ENCODE assay signal across 7 cellular contexts in the genomic region with DNA sequence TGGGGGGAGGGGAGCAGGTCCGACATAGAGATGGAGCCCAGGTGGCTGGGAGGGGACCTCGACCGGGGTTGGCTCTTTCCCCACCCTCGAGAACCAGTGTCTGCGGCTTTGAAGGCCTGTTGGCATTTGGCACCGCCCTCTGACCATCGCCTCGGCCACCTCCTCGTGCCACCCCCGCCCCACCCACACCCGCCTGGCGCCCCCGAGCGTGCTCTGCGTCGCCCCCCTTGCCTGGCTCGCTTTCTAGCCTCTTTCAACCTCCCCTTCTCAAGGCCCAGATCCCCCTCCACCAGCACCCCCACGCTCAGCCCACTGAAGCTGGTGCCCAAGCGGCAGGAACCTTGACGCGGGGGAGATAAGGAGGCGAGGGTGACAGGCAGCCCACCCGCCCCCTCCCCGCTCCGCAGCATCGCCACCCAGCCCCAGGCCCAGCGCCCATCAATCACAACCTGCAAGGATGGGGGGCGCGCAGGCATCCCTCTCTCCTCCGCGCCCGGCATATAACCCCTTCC. TPM values are rescaled to one million over a fixed set of nuclear protein-coding genes. Genes with fewer than 3 reads are reported as not detected.
DNase-seq lines count a peak whose midpoint lies in the region; ATAC-seq, FAIRE-seq and TF ChIP-seq lines count a peak whose summit lies in the region.

No MANE protein-coding gene starts in this region.

- no peak for TF ChIP-seq POLR2A in GM12878 (IDR thresholded peaks at IDR 0.05; ENCODE audit: low read depth, low read length)
- no peak for TF ChIP-seq POLR2A in transverse colon (IDR thresholded peaks at IDR 0.05)

- H3K36me3 ChIP-seq in GM12878 (ENCODE audit: control insufficient read depth in 2 of 2, insufficient read depth in 2 of 2, low read length in 1 of 2) (peaks cover 1 to 7% of the 10 kb centered on the region in 2 experiments; a peak in 2 of 4 replicates), left lung (peaks cover 0 to 30% of the 10 kb centered on the region in 2 donors), transverse colon (peaks cover 0 to 7% (median 2%) of the 10 kb centered on the region in 4 donors)

- H3K27ac ChIP-seq in GM12878 (ENCODE audit: control insufficient read depth, insufficient read depth) (peak overlapping the region; percentile 46), left lung (peak overlapping the region; percentile 66 to 77), transverse colon (peak overlapping the region; percentile 77 to 98 (median 96))

- peak overlapping the region; percentile 69 for H3K9ac ChIP-seq in GM12878 (ENCODE audit: control insufficient read depth, insufficient read depth, low read length)

- intact Hi-C loops in GM12878 (cut with micrococcal nuclease; ENCODE audit: unreplicated experiment), result no loop called here
- intact Hi-C loops in left lung (cut with DNase I), result no loop called here
- intact Hi-C loops in transverse colon (cut with DNase I; ENCODE audit: low total_unique reads), result no loop called here

- TF ChIP-seq EP300 in GM12878 (IDR thresholded peaks at IDR 0.05; ENCODE audit: borderline replicate concordance in 1 of 2, control insufficient read depth in 1 of 2, low read depth in 2 of 2, low read length in 2 of 2) (no peak), transverse colon (IDR thresholded peaks at IDR 0.05; ENCODE audit: low read depth) (no peak)

- no peak for FAIRE-seq in GM12878 (lab: Jason Lieb, UNC)

- in situ Hi-C loops in GM12878 (cut with MboI) (no loop called here), transverse colon (cut with MboI; ENCODE audit: low pct_ligation_motif_present in 1 of 4, low pct_unique_long_range_greater_than_20kb in 1 of 4, low sequenced_read_pairs in 3 of 4) (no loop called here)

- WGBS in GM12878 (ENCODE audit: insufficient coverage, insufficient replicate concordance, low lambda C conversion rate, missing lambda C conversion rate), result 0% methylated on average over 15 of the region's 32 CpGs
- WGBS in transverse colon (ENCODE audit: low coverage in 1 of 2), 2 donors, result 3% methylated on average over 31 of the region's 32 CpGs; no CpG with 5 or more reads in 1 of the 2 donors

- peak overlapping the region; percentile 66 for H2AFZ ChIP-seq in GM12878 (ENCODE audit: control insufficient read depth, low read depth, low read length)

- H3K4me1 ChIP-seq in GM12878 (ENCODE audit: control insufficient read depth, insufficient read depth, low read length) (peaks cover 19% of the 10 kb centered on the region), left lung (peaks cover 26 to 66% of the 10 kb centered on the region in 2 donors), transverse colon (peaks cover 22 to 53% (median 37%) of the 10 kb centered on the region in 4 donors)

- H3K4me3 ChIP-seq in GM12878 (peak overlapping the region; percentile 98), left lung (peak overlapping the region; percentile 58 to 75), transverse colon (peak overlapping the region; percentile 51 to 78 (median 66))

- ATAC-seq in GM12878, result peak; percentile 41
- peak; percentile 54 for ATAC-seq in left lung
- no peak for ATAC-seq in HG03095 (IDR thresholded peaks at IDR 0.05; ENCODE audit: unreplicated experiment)

- POLR2A ChIA-PET in GM12878 (lab: Charles Lee), result interaction anchor here (0.5 to 1.5 kb wide), 3 partner anchors 13 to 447 kb away, joined by 3 to 4 read pairs (median 3); no protein-coding TSS in a partner anchor

- DNase-seq in ELR (ENCODE audit: low read depth), result peak; percentile 56
- DNase-seq in LHCN-M2 (ENCODE audit: low read depth), result peak; percentile 55
- DNase-seq in GM12878 (ENCODE audit: low read depth, low spot score), result no peak
- DNase-seq in left lung, result peak; percentile 81 to 85
- DNase-seq in transverse colon, result peak; percentile 53
- DNase-seq in HCEC 1CT, result no peak

- H3K9me3 ChIP-seq in GM12878 (replicated peaks; ENCODE audit: control insufficient read depth, insufficient read depth, low read length) (no peaks in the 10 kb centered on the region), left lung (no peaks in the 10 kb centered on the region), transverse colon (no peaks in the 10 kb centered on the region)

- no peak for TF ChIP-seq RAD21 in GM12878 (IDR thresholded peaks at IDR 0.05; ENCODE audit: insufficient read depth, low read depth, low read length)

- no peaks in the 10 kb centered on the region for H3K27me3 ChIP-seq in GM12878 (replicated peaks in 1 of 2; ENCODE audit: control insufficient read depth in 2 of 2, insufficient read depth in 2 of 2, low read length in 1 of 2)
- peaks cover 0 to 23% of the 10 kb centered on the region in 2 donors for H3K27me3 ChIP-seq in left lung
- no peaks in the 10 kb centered on the region for H3K27me3 ChIP-seq in transverse colon

- TF ChIP-seq CTCF in GM12878 (IDR thresholded peaks at IDR 0.05 in 2 of 3, conservative IDR thresholded peaks at IDR 0.05 in 1 of 3; ENCODE audit: control insufficient read depth in 2 of 3, extremely low read depth in 1 of 3, insufficient read depth in 1 of 3, low read depth in 3 of 3, low read length in 3 of 3) (no peak), left lung (IDR thresholded peaks at IDR 0.05) (no peak), transverse colon (IDR thresholded peaks at IDR 0.05) (no peak)

- RAD21 ChIA-PET in GM12878 (lab: Charles Lee; ENCODE audit: unreplicated experiment), result no interaction called here

- peak overlapping the region; percentile 83 for H3K4me2 ChIP-seq in GM12878 (ENCODE audit: control insufficient read depth, insufficient read depth)

- CTCF ChIA-PET in GM12878 (lab: Yijun Ruan, JAX), result interaction anchor here (1.0 to 2.1 kb wide), 3 partner anchors 32 to 43 kb away, joined by 3 to 7 read pairs (median 5); no protein-coding TSS in a partner anchor

- H3K79me2 ChIP-seq in GM12878 (ENCODE audit: control insufficient read depth, insufficient read depth, low read length), result peaks cover 28% of the 10 kb centered on the region

- BruUV-seq in GM12878 (replicated peaks; lab: Mats Ljungman, UMichigan), result no TSS peak

- H4K20me1 ChIP-seq in GM12878 (ENCODE audit: control insufficient read depth, insufficient read depth), result peaks cover under 1% of the 10 kb centered on the region; the same call in 1 of the 2 replicates

- SMC1A ChIA-PET in GM12878 (lab: Charles Lee; ENCODE audit: uncharacterized antibody, unreplicated experiment), result interaction anchor here (0.8 to 1.3 kb wide), 2 partner anchors 44 to 47 kb away, joined by 3 to 6 read pairs; no protein-coding TSS in a partner anchor

RNA-seq across cellular contexts. Expression of gene CACNB1, which starts 0.6 kb away (rescaled TPM):
- total RNA-seq in LHCN-M2 (2014; rRNA removed) (3.8 and 4.0 TPM in 2 replicates), GM12878 (2014; rRNA removed) (6.2 and 8.7 TPM in 2 replicates), GM12878 (2014; rRNA removed; fragmentation: Illumina TruSeq; extraction: Trizol) (2.3 and 4.3 TPM in 2 replicates), GM12878 (2021) (10.1 and 15.6 TPM in 2 replicates), left lung (10 to 100 TPM; 23.8 to 31.4 TPM), transverse colon (10 to 100 TPM; 10.1 to 21.7 (median 11.6) TPM)
- 6.6 TPM for polyA plus RNA-seq in LHCN-M2 (2012)
- 33.2 and 35.6 TPM in 2 replicates for total RNA-seq in GM12878 (2013; cell fraction: nucleolus; rRNA removed)
- polyA plus RNA-seq in GM12878 (2011; ENCODE audit: low read depth), result 9.6 TPM
- polyA plus RNA-seq in GM12878 (2011; rRNA removed) (3.6 and 8.0 TPM in 2 replicates), GM12878 (2014; fragmentation: Illumina TruSeq; extraction: Trizol) (3.8 and 6.3 TPM in 2 replicates), GM12878 (2014; fragmentation: Nextera tagmentation; extraction: Ambion mirVana) (under 1 TPM; 0.06 to 0.18 TPM), GM12878 (2014; rRNA removed) (12.6 and 14.1 TPM in 2 replicates), GM12878 (2016; fragmentation: Nextera tagmentation; extraction: Ambion mirVana) (1 to 10 TPM; 4.7 to 6.5 TPM)
- 6.3 and 7.0 TPM in 2 replicates for polyA plus RNA-seq in GM12878 (2011; cell fraction: cytosol; rRNA removed)
- polyA plus RNA-seq in GM12878 (2011; cell fraction: nucleus; rRNA removed), result 38.2 and 38.3 TPM in 2 replicates
- polyA plus RNA-seq in GM12878 (2012), result 4.2 and 4.6 TPM in 2 replicates
- polyA minus RNA-seq in GM12878 (2011; rRNA and poly(A)+ RNA removed), result 33.6 TPM in 2 replicates
- 4.1 and 4.9 TPM in 2 replicates for polyA minus RNA-seq in GM12878 (2011; cell fraction: cytosol; rRNA and poly(A)+ RNA removed)
- polyA minus RNA-seq in GM12878 (2011; cell fraction: nucleus; rRNA and poly(A)+ RNA removed), result 19.9 and 28.1 TPM in 2 replicates

RNA-seq across cellular contexts. Expression of gene RPL19, which starts 3.2 kb away (rescaled TPM):
- 2,020 and 2,409 TPM in 2 replicates for total RNA-seq in LHCN-M2 (2014; rRNA removed)
- 2,018 TPM for polyA plus RNA-seq in LHCN-M2 (2012)
- 258 and 286 TPM in 2 replicates for total RNA-seq in GM12878 (2013; cell fraction: nucleolus; rRNA removed)
- total RNA-seq in GM12878 (2014; rRNA removed), result 3,345 and 3,660 TPM in 2 replicates
- 4,424 and 4,557 TPM in 2 replicates for total RNA-seq in GM12878 (2014; rRNA removed; fragmentation: Illumina TruSeq; extraction: Trizol)
- total RNA-seq in GM12878 (2021), result 2,884 and 2,984 TPM in 2 replicates
- 2,420 TPM for polyA plus RNA-seq in GM12878 (2011; ENCODE audit: low read depth)
- polyA plus RNA-seq in GM12878 (2011; rRNA removed), result 2,325 and 2,496 TPM in 2 replicates
- polyA plus RNA-seq in GM12878 (2011; cell fraction: cytosol; rRNA removed), result 3,209 and 3,744 TPM in 2 replicates
- polyA plus RNA-seq in GM12878 (2011; cell fraction: nucleus; rRNA removed), result 1,169 and 1,252 TPM in 2 replicates
- 3,096 and 4,247 TPM in 2 replicates for polyA plus RNA-seq in GM12878 (2012)
- polyA plus RNA-seq in GM12878 (2014; fragmentation: Illumina TruSeq; extraction: Trizol), result 2,387 and 5,536 TPM in 2 replicates
- polyA plus RNA-seq in GM12878 (2014; fragmentation: Nextera tagmentation; extraction: Ambion mirVana), result 1,000 to 10,000 TPM; 4,826 to 5,082 TPM
- polyA plus RNA-seq in GM12878 (2014; rRNA removed), result 4,304 and 4,328 TPM in 2 replicates
- 1,000 to 10,000 TPM; 1,862 to 1,965 TPM for polyA plus RNA-seq in GM12878 (2016; fragmentation: Nextera tagmentation; extraction: Ambion mirVana)
- 917 and 1,360 TPM in 2 replicates for polyA minus RNA-seq in GM12878 (2011; rRNA and poly(A)+ RNA removed)
- 437 and 484 TPM in 2 replicates for polyA minus RNA-seq in GM12878 (2011; cell fraction: cytosol; rRNA and poly(A)+ RNA removed)
- 126 and 168 TPM in 2 replicates for polyA minus RNA-seq in GM12878 (2011; cell fraction: nucleus; rRNA and poly(A)+ RNA removed)
- 1,000 to 10,000 TPM; 1,286 to 1,367 TPM for total RNA-seq in left lung
- 1,000 to 10,000 TPM; 1,146 to 2,715 (median 2,002) TPM for total RNA-seq in transverse colon

RNA-seq across cellular contexts. Expression of gene STAC2, which starts 28.9 kb away (rescaled TPM):
- total RNA-seq in LHCN-M2 (2014; rRNA removed), result 0.11 TPM in 1 of 2 replicates, not detected in the other
- 0.68 TPM for polyA plus RNA-seq in LHCN-M2 (2012)
- not detected in 2 replicates for total RNA-seq in GM12878 (2013; cell fraction: nucleolus; rRNA removed)
- not detected in 2 replicates for total RNA-seq in GM12878 (2014; rRNA removed)
- total RNA-seq in GM12878 (2014; rRNA removed; fragmentation: Illumina TruSeq; extraction: Trizol), result 0.04 TPM in 1 of 2 replicates, not detected in the other
- not detected in 2 replicates for total RNA-seq in GM12878 (2021)
- not detected for polyA plus RNA-seq in GM12878 (2011; ENCODE audit: low read depth)
- polyA plus RNA-seq in GM12878 (2011; rRNA removed), result not detected in 2 replicates
- polyA plus RNA-seq in GM12878 (2011; cell fraction: cytosol; rRNA removed), result not detected in 2 replicates
- not detected in 2 replicates for polyA plus RNA-seq in GM12878 (2011; cell fraction: nucleus; rRNA removed)
- 0.04 TPM in 1 of 2 replicates, not detected in the other for polyA plus RNA-seq in GM12878 (2012)
- polyA plus RNA-seq in GM12878 (2014; fragmentation: Illumina TruSeq; extraction: Trizol), result not detected in 2 replicates
- polyA plus RNA-seq in GM12878 (2014; fragmentation: Nextera tagmentation; extraction: Ambion mirVana), result not detected
- not detected in 2 replicates for polyA plus RNA-seq in GM12878 (2014; rRNA removed)
- not detected for polyA plus RNA-seq in GM12878 (2016; fragmentation: Nextera tagmentation; extraction: Ambion mirVana)
- not detected in 2 replicates for polyA minus RNA-seq in GM12878 (2011; rRNA and poly(A)+ RNA removed)
- not detected in 2 replicates for polyA minus RNA-seq in GM12878 (2011; cell fraction: cytosol; rRNA and poly(A)+ RNA removed)
- polyA minus RNA-seq in GM12878 (2011; cell fraction: nucleus; rRNA and poly(A)+ RNA removed), result not detected in 2 replicates
- total RNA-seq in left lung, result under 1 TPM; 0.17 to 0.55 TPM
- not detected for total RNA-seq in transverse colon

RNA-seq across cellular contexts. Expression of gene ARL5C, which starts 30.9 kb away (rescaled TPM):
- total RNA-seq in LHCN-M2 (2014; rRNA removed) (not detected in 2 replicates), GM12878 (2014; rRNA removed) (not detected in 2 replicates), GM12878 (2014; rRNA removed; fragmentation: Illumina TruSeq; extraction: Trizol) (not detected in 2 replicates), GM12878 (2021) (not detected in 2 replicates), left lung (not detected), transverse colon (not detected)
- not detected for polyA plus RNA-seq in LHCN-M2 (2012)
- not detected in 2 replicates for total RNA-seq in GM12878 (2013; cell fraction: nucleolus; rRNA removed)
- polyA plus RNA-seq in GM12878 (2011; ENCODE audit: low read depth), result not detected
- polyA plus RNA-seq in GM12878 (2011; rRNA removed) (not detected in 2 replicates), GM12878 (2014; fragmentation: Illumina TruSeq; extraction: Trizol) (not detected in 2 replicates), GM12878 (2014; fragmentation: Nextera tagmentation; extraction: Ambion mirVana) (not detected), GM12878 (2014; rRNA removed) (not detected in 2 replicates), GM12878 (2016; fragmentation: Nextera tagmentation; extraction: Ambion mirVana) (not detected)
- not detected in 2 replicates for polyA plus RNA-seq in GM12878 (2011; cell fraction: cytosol; rRNA removed)
- 0.29 TPM in 1 of 2 replicates, not detected in the other for polyA plus RNA-seq in GM12878 (2011; cell fraction: nucleus; rRNA removed)
- 0.04 TPM in 1 of 2 replicates, not detected in the other for polyA plus RNA-seq in GM12878 (2012)
- polyA minus RNA-seq in GM12878 (2011; rRNA and poly(A)+ RNA removed), result not detected in 2 replicates
- not detected in 2 replicates for polyA minus RNA-seq in GM12878 (2011; cell fraction: cytosol; rRNA and poly(A)+ RNA removed)
- polyA minus RNA-seq in GM12878 (2011; cell fraction: nucleus; rRNA and poly(A)+ RNA removed), result not detected in 2 replicates

RNA-seq across cellular contexts. Expression of gene PLXDC1, which starts 45.4 kb away (rescaled TPM):
- total RNA-seq in LHCN-M2 (2014; rRNA removed) (0.83 and 1.9 TPM in 2 replicates), GM12878 (2014; rRNA removed) (not detected in 2 replicates), GM12878 (2014; rRNA removed; fragmentation: Illumina TruSeq; extraction: Trizol) (not detected in 2 replicates), GM12878 (2021) (not detected in 2 replicates), left lung (10 to 100 TPM in 1 of 2 donors, 1 to 10 TPM in 1; 4.1 to 11.9 TPM), transverse colon (10 to 100 TPM in 1 of 4 donors, 1 to 10 TPM in 3; 1.6 to 26.2 (median 4.3) TPM)
- 0.43 TPM for polyA plus RNA-seq in LHCN-M2 (2012)
- total RNA-seq in GM12878 (2013; cell fraction: nucleolus; rRNA removed), result 1.2 and 1.8 TPM in 2 replicates
- not detected for polyA plus RNA-seq in GM12878 (2011; ENCODE audit: low read depth)
- polyA plus RNA-seq in GM12878 (2011; rRNA removed) (0.16 and 0.22 TPM in 2 replicates), GM12878 (2014; fragmentation: Illumina TruSeq; extraction: Trizol) (0.03 TPM in 1 of 2 replicates, not detected in the other), GM12878 (2014; fragmentation: Nextera tagmentation; extraction: Ambion mirVana) (not detected), GM12878 (2014; rRNA removed) (not detected in 2 replicates), GM12878 (2016; fragmentation: Nextera tagmentation; extraction: Ambion mirVana) (under 1 TPM in 1 of 2 experiments, not detected in 1; 0.30 TPM)
- 0.04 and 0.23 TPM in 2 replicates for polyA plus RNA-seq in GM12878 (2011; cell fraction: cytosol; rRNA removed)
- 0.45 and 0.63 TPM in 2 replicates for polyA plus RNA-seq in GM12878 (2011; cell fraction: nucleus; rRNA removed)
- polyA plus RNA-seq in GM12878 (2012), result 0.22 and 0.28 TPM in 2 replicates
- not detected in 2 replicates for polyA minus RNA-seq in GM12878 (2011; rRNA and poly(A)+ RNA removed)
- not detected in 2 replicates for polyA minus RNA-seq in GM12878 (2011; cell fraction: cytosol; rRNA and poly(A)+ RNA removed)
- not detected in 2 replicates for polyA minus RNA-seq in GM12878 (2011; cell fraction: nucleus; rRNA and poly(A)+ RNA removed)

Comparison
In these comparisons a context has a peak if more than half of its experiments do, and no peak if none do; other contexts are left out.
1. DNase-seq: peak in ELR (single experiment), LHCN-M2 (single experiment), left lung (2 of 2) and transverse colon (single experiment); none in GM12878 (single experiment) and HCEC 1CT (single experiment).
2. H3K27ac ChIP-seq: peak in every context shown above with its lines; median percentile 96 in transverse colon; 72 in left lung; 46 in GM12878.
3. Peak in every context shown above with its lines, with median percentiles within 50 percentile points of each other: H3K4me3 ChIP-seq.